Comparison of ENCODE assay signal across 8 cellular contexts in the genomic region with DNA sequence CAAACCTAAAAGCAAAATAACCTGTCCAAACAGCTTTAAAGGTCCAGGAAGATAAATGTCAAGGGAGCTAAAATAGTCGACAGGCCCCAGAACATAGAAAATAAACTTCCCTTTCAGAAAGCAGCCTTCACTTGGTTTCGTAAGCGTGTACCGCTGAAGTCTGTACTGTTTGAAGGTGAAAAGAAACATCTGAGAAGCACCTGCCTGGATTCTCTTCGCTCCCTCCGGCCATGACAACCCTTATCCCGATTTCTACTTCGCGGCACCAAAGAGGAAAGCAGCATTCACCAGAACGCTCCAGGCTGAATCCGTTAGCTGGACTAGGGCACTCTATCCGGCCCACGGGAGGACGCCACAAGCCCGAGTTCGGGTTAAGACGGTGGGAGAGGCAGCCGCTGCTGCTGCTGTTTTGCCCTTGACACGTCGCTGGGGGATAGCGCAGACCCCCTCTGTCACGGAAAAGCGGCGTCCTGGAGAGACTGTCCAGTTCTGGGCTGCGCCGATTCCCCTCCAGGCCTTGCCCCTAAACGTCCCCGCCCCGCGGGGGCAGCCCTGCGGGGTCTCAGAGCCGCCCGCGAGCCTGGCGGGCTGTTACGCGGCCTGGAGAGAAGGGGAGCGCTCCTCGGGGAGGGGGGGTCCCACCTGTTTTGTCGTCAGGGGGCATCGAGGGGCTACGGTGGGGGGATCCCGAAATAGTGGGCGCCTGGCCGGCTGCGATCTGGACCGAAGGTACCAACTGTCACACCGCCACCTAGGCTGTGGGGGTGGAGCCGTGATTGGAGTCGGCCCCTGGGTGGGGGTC. TPM values are rescaled to one million over a fixed set of nuclear protein-coding genes. Genes with fewer than 3 reads are reported as not detected.
DNase-seq lines count a peak whose midpoint lies in the region; ATAC-seq and TF ChIP-seq lines count a peak whose summit lies in the region.

No MANE protein-coding gene starts in this region.

- H3K9me3 Mint-ChIP-seq in Caco-2 (ENCODE audit: unreplicated experiment) = no peaks in the 10 kb centered on the region

- CTCF ChIA-PET in Caco-2 (lab: Charles Lee) = interaction anchor here (0.6 to 2.1 kb wide), 8 partner anchors 10 to 78 kb away, joined by 3 to 12 read pairs (median 6); no protein-coding TSS in a partner anchor

- H3K27ac ChIP-seq in KOPT-K1 (ENCODE audit: low read depth, low read length, poor library complexity, severe bottlenecking) = peak overlapping the region; percentile 74
- peak overlapping the region; percentile 96 for H3K27ac ChIP-seq in lower lobe of right lung

- POLR2A ChIA-PET in Caco-2 (lab: Charles Lee) = no interaction called here

- H3K4me3 ChIP-seq in Caco-2 (ENCODE audit: low read depth, low read length) = peak overlapping the region; percentile 88
- peak overlapping the region; percentile 92 for H3K4me3 ChIP-seq in lower lobe of right lung

- H3K27ac Mint-ChIP-seq in Caco-2 (ENCODE audit: unreplicated experiment) = peak overlapping the region; percentile 40

- H3K4me1 Mint-ChIP-seq in Caco-2 (ENCODE audit: low read depth, unreplicated experiment) = peaks cover 25% of the 10 kb centered on the region

- peaks cover 18% of the 10 kb centered on the region for H3K36me3 Mint-ChIP-seq in Caco-2 (ENCODE audit: insufficient read depth, unreplicated experiment)

- H3K4me3 Mint-ChIP-seq in Caco-2 (ENCODE audit: unreplicated experiment) = peak overlapping the region; percentile 78

- no peaks in the 10 kb centered on the region for H3K27me3 Mint-ChIP-seq in Caco-2 (ENCODE audit: insufficient read depth, unreplicated experiment)

- H3K36me3 ChIP-seq in Caco-2 (ENCODE audit: control insufficient read depth, insufficient read depth, low read length) (no peaks in the 10 kb centered on the region), KOPT-K1 (ENCODE audit: insufficient read depth, low read length) (no peaks in the 10 kb centered on the region), lower lobe of right lung (no peaks in the 10 kb centered on the region)

- BruUV-seq in Caco-2 (replicated peaks; lab: Mats Ljungman, UMichigan) = no TSS peak

- intact Hi-C loops in Caco-2 (cut with micrococcal nuclease; ENCODE audit: unreplicated experiment) (loop anchor here (1.0 kb wide), 4 partner anchors 9 to 67 kb away; no protein-coding TSS in a partner anchor), lower lobe of right lung (cut with DNase I) (loop anchor here (10.0 kb wide), 1 partner anchor 68 kb away; no protein-coding TSS in a partner anchor)

- peak; percentile 50 to 55 for DNase-seq in Caco-2
- DNase-seq in activated CD4-positive, alpha-beta T cell treated with anti-CD3 and anti-CD28 coated beads, Interleukin-2, amount 50 U/mL, for 48 hours = peak; percentile 36 to 43
- DNase-seq in effector CD4-positive, alpha-beta T cell = peak; percentile 21
- DNase-seq in lower lobe of right lung = peak; percentile 72
- peak; percentile 38 for DNase-seq in stimulated activated naive CD8-positive, alpha-beta T cell treated with anti-CD3 and anti-CD28 coated beads, Interleukin-15, Interleukin-2, amounts not matched to agents 100 U/mL and 50 U/mL, for 24 hours

- peak in 1 of 2 donors; percentile 1 for ATAC-seq in lower lobe of right lung
- ATAC-seq in stimulated activated naive CD8-positive, alpha-beta T cell treated with anti-CD3 and anti-CD28 coated beads, Interleukin-15, Interleukin-2, amounts not matched to agents 100 U/mL and 50 U/mL, for 24 hours = no peak
- ATAC-seq in GM19328 (IDR thresholded peaks at IDR 0.05; ENCODE audit: unreplicated experiment) = no peak
- no peak for ATAC-seq in GM19351 (IDR thresholded peaks at IDR 0.05; ENCODE audit: unreplicated experiment)

- no peaks in the 10 kb centered on the region for H3K9me3 ChIP-seq in Caco-2
- H3K9me3 ChIP-seq in KOPT-K1 (ENCODE audit: insufficient read depth, low read length, poor library complexity, severe bottlenecking) = no peaks in the 10 kb centered on the region
- no peaks in the 10 kb centered on the region for H3K9me3 ChIP-seq in lower lobe of right lung

- TF ChIP-seq CTCF in Caco-2 (IDR thresholded peaks at IDR 0.05; ENCODE audit: insufficient read depth in 1 of 2, low read depth in 1 of 2, low read length in 1 of 2, severe bottlenecking in 1 of 2, unreplicated experiment in 1 of 2) (peak in 1 of 2 experiments; percentile 0), lower lobe of right lung (IDR thresholded peaks at IDR 0.05) (no peak)

- H3K4me1 ChIP-seq in Caco-2 (peaks cover 11% of the 10 kb centered on the region; the same call in 1 of the 2 replicates), lower lobe of right lung (peaks cover 21% of the 10 kb centered on the region)

- H3K27me3 ChIP-seq in Caco-2 (replicated peaks; ENCODE audit: control insufficient read depth, insufficient read depth, low read length) = no peaks in the 10 kb centered on the region
- no peaks in the 10 kb centered on the region for H3K27me3 ChIP-seq in lower lobe of right lung (ENCODE audit: low read depth)

RNA-seq across cellular contexts. Expression of gene SGMS1, which starts 1.1 kb away (rescaled TPM):
- total RNA-seq in Caco-2 (2022) (30.5 and 34.8 TPM in 2 replicates), lower lobe of right lung (72.3 TPM)

Comparison
In these comparisons a context has a peak if more than half of its experiments do, and no peak if none do; other contexts are left out.
1. DNase-seq: peak in every context shown above with its lines; median percentile 72 in lower lobe of right lung; 52 in Caco-2; 40 in activated CD4-positive, alpha-beta T cell treated with anti-CD3 and anti-CD28 coated beads, Interleukin-2, amount 50 U/mL, for 48 hours; 38 in stimulated activated naive CD8-positive, alpha-beta T cell treated with anti-CD3 and anti-CD28 coated beads, Interleukin-15, Interleukin-2, amounts not matched to agents 100 U/mL and 50 U/mL, for 24 hours; 21 in effector CD4-positive, alpha-beta T cell.